ENCODE assay signal across 8 cellular contexts in genomic region chr6:25992413-25993037, GRCh38. TPM values are rescaled to one million over a fixed set of nuclear protein-coding genes. Genes with fewer than 3 reads are reported as not detected.
DNase-seq lines count a peak whose midpoint lies in the region; ATAC-seq, FAIRE-seq and TF ChIP-seq lines count a peak whose summit lies in the region.

No MANE protein-coding gene starts in this region.

- DNase-seq in AG09319 (ENCODE audit: extremely low read depth, low read depth) (peak; percentile 75), NCI-H2227 (lab: John Stamatoyannopoulos, UW; ENCODE audit: unreplicated experiment) (peak; percentile 98), keratinocyte (ENCODE audit: low read depth, low spot score) (no peak)
- peak; percentile 85 to 95 (median 90) for DNase-seq in activated CD4-positive, CD25-positive, alpha-beta regulatory T cell (lab: John Stamatoyannopoulos, UW)
- peak; percentile 87 for DNase-seq in central memory CD4-positive, alpha-beta T cell
- peak; percentile 87 to 93 (median 92) for DNase-seq in stimulated activated CD4-positive, alpha-beta T cell treated with anti-CD3 and anti-CD28 coated beads, Interleukin-12 subunit alpha, Interleukin-12 subunit beta, amount 100 ng/mL, for 48 hours (ENCODE audit: low read depth in 2 of 3, low spot score in 1 of 3)

- dilution Hi-C loops in keratinocyte (cut with MboI; ENCODE audit: extremely low pct_ligation_motif_present, low sequenced_read_pairs) = no loop called here

- peak overlapping the region; percentile 79 for H3K27ac ChIP-seq in keratinocyte (ENCODE audit: control insufficient read depth, insufficient read depth, low read length)

- TF ChIP-seq CTCF in AG09319 (IDR thresholded peaks at IDR 0.05; ENCODE audit: low read depth, low read length) (peak; percentile 85), keratinocyte (optimal IDR thresholded peaks at IDR 0.05 in 1 of 3, IDR thresholded peaks at IDR 0.05 in 1 of 3, conservative IDR thresholded peaks at IDR 0.05 in 1 of 3; ENCODE audit: extremely low read depth in 1 of 3, insufficient read depth in 2 of 3, low read length in 3 of 3) (peak; percentile 91 to 99 (median 92))

- no peaks in the 10 kb centered on the region for H3K36me3 ChIP-seq in keratinocyte (ENCODE audit: control insufficient read depth in 2 of 2, extremely low read depth in 1 of 2, insufficient read depth in 2 of 2, low read length in 2 of 2)

- no peak for FAIRE-seq in keratinocyte (lab: Jason Lieb, UNC)

- no peaks in the 10 kb centered on the region for H3K9me1 ChIP-seq in keratinocyte (ENCODE audit: control insufficient read depth, extremely low read depth, insufficient read depth, low read length)

- peak overlapping the region; percentile 97 for H2AFZ ChIP-seq in keratinocyte (ENCODE audit: control insufficient read depth, low read length)

- peak overlapping the region; percentile 88 for H3K9ac ChIP-seq in keratinocyte (ENCODE audit: control insufficient read depth, extremely low read depth, insufficient read depth, low read length)

- H3K4me1 ChIP-seq in keratinocyte (ENCODE audit: control insufficient read depth, extremely low read depth, insufficient read depth, low read length) = peaks cover 11% of the 10 kb centered on the region

- peaks cover 2% of the 10 kb centered on the region for H3K79me2 ChIP-seq in keratinocyte (ENCODE audit: control insufficient read depth, insufficient read depth, low read length)

- peak overlapping the region; percentile 91 for H3K4me2 ChIP-seq in keratinocyte (ENCODE audit: control insufficient read depth, extremely low read depth, insufficient read depth, low read depth, low read length)

- no peaks in the 10 kb centered on the region for H3K9me3 ChIP-seq in keratinocyte (ENCODE audit: control insufficient read depth, low read depth, low read length)

- ATAC-seq in GM18907 (IDR thresholded peaks at IDR 0.05; ENCODE audit: unreplicated experiment) = peak; percentile 87
- ATAC-seq in HG03139 (IDR thresholded peaks at IDR 0.05; ENCODE audit: unreplicated experiment) = peak; percentile 84

- H4K20me1 ChIP-seq in keratinocyte (ENCODE audit: control insufficient read depth, extremely low read depth, insufficient read depth, low read length) = no peaks in the 10 kb centered on the region

- no peaks in the 10 kb centered on the region for H3K27me3 ChIP-seq in keratinocyte (ENCODE audit: control insufficient read depth, extremely low read depth, insufficient read depth, low read length)

- H3K4me3 ChIP-seq in keratinocyte (ENCODE audit: control insufficient read depth in 2 of 3, extremely low read depth in 1 of 3, insufficient read depth in 2 of 3, low read depth in 1 of 3, low read length in 3 of 3) = peak overlapping the region; percentile 71 to 81 (median 76)

RNA-seq across cellular contexts. Expression of gene TRIM38, which starts 29.9 kb away (rescaled TPM):
- polyA plus RNA-seq in keratinocyte = 5.2 to 7.8 TPM (median 6.7 TPM) in 3 replicates
- 5.2 TPM for polyA plus RNA-seq in keratinocyte (2011; ENCODE audit: low read depth)
- polyA plus RNA-seq in keratinocyte (2011; cell fraction: cytosol; rRNA removed) = 3.4 and 5.3 TPM in 2 replicates
- 11.9 and 12.5 TPM in 2 replicates for polyA plus RNA-seq in keratinocyte (2011; cell fraction: nucleus; rRNA removed)
- polyA plus RNA-seq in keratinocyte (2012; ENCODE audit: low replicate concordance) = 4.8 and 5.0 TPM in 2 replicates
- 3.8 to 9.1 TPM (median 6.3 TPM) in 3 replicates for polyA minus RNA-seq in keratinocyte
- 4.0 TPM for polyA minus RNA-seq in keratinocyte (2011; cell fraction: cytosol; rRNA and poly(A)+ RNA removed)
- polyA minus RNA-seq in keratinocyte (2011; cell fraction: nucleus; rRNA and poly(A)+ RNA removed) = 4.7 and 8.9 TPM in 2 replicates
